In the genomic region with DNA sequence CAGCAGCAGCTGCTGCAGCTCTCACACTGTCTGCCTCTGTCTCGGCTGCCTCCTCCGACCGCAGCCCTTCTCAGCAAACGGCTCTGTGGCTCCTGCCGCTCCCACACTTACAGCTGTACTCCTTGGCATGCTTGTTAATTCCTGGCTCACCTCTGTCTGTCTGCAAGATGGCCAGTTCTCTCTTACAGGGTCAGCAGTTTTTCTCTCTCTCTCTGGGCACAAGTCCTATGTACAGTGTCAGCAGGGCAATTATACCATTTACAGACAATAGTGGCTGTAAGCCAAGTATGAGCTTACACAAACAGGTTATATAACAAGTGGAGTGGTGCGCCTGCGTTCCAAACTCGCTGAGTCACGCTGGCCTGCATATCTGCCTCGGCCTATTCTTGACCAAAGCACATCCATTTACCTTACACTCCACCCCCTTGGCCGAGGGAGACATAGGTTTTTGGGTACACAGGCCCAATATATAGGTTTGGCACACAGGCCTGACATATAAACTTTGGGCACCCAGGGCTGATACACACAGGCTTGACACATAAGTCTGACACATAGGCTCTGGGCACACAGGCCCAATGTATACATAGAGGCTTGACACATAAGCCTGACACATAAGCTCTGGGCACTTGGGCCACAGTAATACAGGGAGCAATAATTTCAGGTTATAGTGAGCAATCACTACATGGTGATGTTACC, we compare ENCODE assay signal across 1 cellular context.
TF ChIP-seq lines count a peak whose summit lies in the region.

No MANE protein-coding gene starts in this region.

TF ChIP-seq in endothelial cell of umbilical vein, 7 proteins besides CTCF, POLR2A, EP300 and RAD21:
- TF ChIP-seq GATA2 (IDR thresholded peaks at IDR 0.05; ENCODE audit: insufficient read depth, insufficient read length, low read depth, low read length) (no peak), EZH2 (IDR thresholded peaks at IDR 0.05; ENCODE audit: borderline replicate concordance, low read depth, low read length, severe bottlenecking) (no peak), MYC (IDR thresholded peaks at IDR 0.05; ENCODE audit: low read depth, low read length) (no peak), POLR2AphosphoS5 (IDR thresholded peaks at IDR 0.05; ENCODE audit: insufficient read depth, low read depth, low read length) (peak; percentile 56), JUN (IDR thresholded peaks at IDR 0.05; ENCODE audit: borderline replicate concordance, insufficient read depth, insufficient read length, low read depth) (peak; percentile 49), FOS (IDR thresholded peaks at IDR 0.05; ENCODE audit: borderline replicate concordance, insufficient read depth, low read length) (peak; percentile 54)
- TF ChIP-seq, protein P1, sequence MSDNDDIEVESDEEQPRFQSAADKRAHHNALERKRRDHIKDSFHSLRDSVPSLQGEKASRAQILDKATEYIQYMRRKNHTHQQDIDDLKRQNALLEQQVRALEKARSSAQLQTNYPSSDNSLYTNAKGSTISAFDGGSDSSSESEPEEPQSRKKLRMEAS (IDR thresholded peaks at IDR 0.05; ENCODE audit: insufficient read depth, insufficient read length), result no peak
